In the genomic region with DNA sequence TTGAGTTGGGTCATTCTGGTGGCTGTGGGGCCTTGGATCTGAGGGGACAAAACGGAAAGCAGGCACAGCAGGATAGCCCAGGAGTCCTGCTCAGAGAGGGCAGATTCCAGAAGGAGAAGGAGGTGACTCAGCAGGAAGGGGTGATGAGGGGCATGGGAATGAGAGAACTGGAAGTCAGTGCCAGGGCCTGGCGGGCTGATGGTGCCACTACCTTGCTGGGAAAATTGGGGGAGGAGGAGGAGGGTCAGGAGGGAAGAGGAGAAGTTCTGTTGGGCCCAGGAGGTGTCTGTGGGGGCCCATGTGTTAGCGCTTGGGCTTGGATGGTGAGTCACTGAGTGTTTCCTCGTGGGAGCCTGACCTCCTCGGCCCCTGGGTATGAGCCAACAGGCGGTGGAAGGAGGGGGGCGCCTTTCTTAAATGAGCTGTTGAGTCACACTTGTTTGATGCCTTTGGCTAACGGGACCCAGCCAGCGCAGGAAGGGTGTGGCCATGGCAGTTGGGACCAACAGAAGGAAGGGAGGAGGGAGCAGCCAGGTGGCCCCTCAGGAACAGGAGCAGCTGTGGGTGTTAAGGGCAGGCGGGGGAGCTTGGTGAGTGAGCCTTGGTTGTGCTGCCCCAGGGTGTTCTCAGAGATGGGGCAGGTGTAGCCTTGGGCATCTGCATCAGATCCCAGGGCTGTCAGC, we compare ENCODE assay signal across 9 cellular contexts.
DNase-seq lines count a peak whose midpoint lies in the region; ATAC-seq and TF ChIP-seq lines count a peak whose summit lies in the region.
"Had no signal": no experiment of that assay in that cellular context is flagged by ENCODE, and none has a peak within 500 bp of the region (broad histone marks: within the 10 kb centered on the region; RNA-seq: fewer than 3 reads in every experiment).

No MANE protein-coding gene starts in this region.

- no peak overlapping the region for H3K4me3 ChIP-seq in rectal smooth muscle tissue (ENCODE audit: low read length)

- H3K4me1 ChIP-seq in foreskin keratinocyte (peaks cover 19% of the 10 kb centered on the region), rectal smooth muscle tissue (ENCODE audit: control insufficient read depth, insufficient read depth, low read length) (peaks cover 41% of the 10 kb centered on the region)

- no peak overlapping the region for H3K9ac ChIP-seq in rectal smooth muscle tissue (ENCODE audit: low read length)

- H3K27me3 ChIP-seq in foreskin keratinocyte: no peaks in the 10 kb centered on the region
- no peaks in the 10 kb centered on the region for H3K27me3 ChIP-seq in rectal smooth muscle tissue (ENCODE audit: control insufficient read depth, insufficient read depth, low read length)

- peaks cover 4% of the 10 kb centered on the region for H3K36me3 ChIP-seq in rectal smooth muscle tissue (ENCODE audit: control insufficient read depth, insufficient read depth, low read length)

- peak; percentile 83 for ATAC-seq in foreskin keratinocyte
- no peak for ATAC-seq in GM18502 (IDR thresholded peaks at IDR 0.05; ENCODE audit: poor library complexity, unreplicated experiment)

- H3K27ac ChIP-seq in foreskin keratinocyte (peak overlapping the region; percentile 50), rectal smooth muscle tissue (ENCODE audit: low read depth, low read length) (peak overlapping the region; percentile 90)

- peak; percentile 14 for DNase-seq in GF-D8 (lab: John Stamatoyannopoulos, UW)
- DNase-seq in SHP77 (lab: John Stamatoyannopoulos, UW): peak; percentile 80 to 95
- DNase-seq in foreskin keratinocyte: peak; percentile 78 to 87
- DNase-seq in cerebellar nuclear complex (lab: John Stamatoyannopoulos, UW): no peak
- no peak for DNase-seq in NCI-H1092 (lab: John Stamatoyannopoulos, UW)
- DNase-seq in NCI-H526 treated with DMSO at 0.1 percent for 48 hours (lab: John Stamatoyannopoulos, UW): no peak
- DNase-seq: cortex of kidney had no signal

- TF ChIP-seq CTCF in foreskin keratinocyte (conservative IDR thresholded peaks at IDR 0.05): no peak

Comparison
In these comparisons a context has a peak if more than half of its experiments do, and no peak if none do; other contexts are left out.
1. DNase-seq: peak in GF-D8 (single experiment), SHP77 (2 of 2) and foreskin keratinocyte (2 of 2); none in cerebellar nuclear complex (0 of 2), NCI-H1092 (single experiment) and NCI-H526 treated with DMSO at 0.1 percent for 48 hours (single experiment).